8 cellular contexts compared by ENCODE assay signal in the genomic region with DNA sequence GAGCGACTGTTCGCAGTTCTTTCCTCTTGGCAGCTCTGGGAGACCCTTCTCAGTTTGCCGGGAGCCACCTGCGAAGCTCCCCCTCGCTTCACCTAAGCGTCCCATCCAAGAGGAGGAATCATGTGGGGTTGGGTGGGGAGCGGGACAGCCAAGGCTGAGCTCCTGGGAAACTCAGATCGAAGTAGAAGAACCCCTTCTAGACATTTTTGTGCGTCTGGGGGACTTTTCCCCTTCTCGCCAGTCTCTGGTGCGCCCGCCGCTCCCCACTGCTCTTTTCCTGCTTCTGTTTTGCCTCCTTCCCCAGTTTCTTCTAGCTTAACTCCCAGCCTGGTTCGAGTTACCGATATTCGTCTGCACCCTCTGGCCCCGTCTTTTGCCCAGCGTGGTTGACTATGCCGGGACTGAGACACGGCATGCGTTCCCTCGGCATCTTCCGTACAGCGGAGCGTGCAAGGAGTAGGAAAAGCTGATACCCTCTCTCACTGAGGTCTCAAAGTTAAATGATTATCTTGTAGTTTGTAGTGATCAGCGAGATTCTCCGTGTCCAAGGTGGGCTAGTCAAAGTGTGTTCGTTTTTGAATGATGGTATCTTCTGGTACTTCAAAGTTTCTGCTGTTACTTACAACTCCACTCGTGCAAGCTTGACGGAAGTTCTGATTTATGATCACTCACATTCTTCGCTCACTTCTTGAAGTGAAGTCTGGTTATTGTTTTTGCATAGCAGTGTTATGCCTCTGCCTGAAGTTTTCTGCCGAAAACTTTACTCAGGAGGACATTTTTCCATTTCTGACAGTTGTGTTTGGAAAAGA.
DNase-seq lines count a peak whose midpoint lies in the region; ATAC-seq and TF ChIP-seq lines count a peak whose summit lies in the region.

No MANE protein-coding gene starts in this region.

- peaks cover 36% of the 10 kb centered on the region for H3K4me1 Mint-ChIP-seq in nephron progenitor cell

- no peaks in the 10 kb centered on the region for H3K27me3 Mint-ChIP-seq in nephron progenitor cell (ENCODE audit: low read depth, poor library complexity)

- peak overlapping the region; percentile 95 to 97 for H3K27ac ChIP-seq in tibial artery

- H3K4me1 ChIP-seq in NT2/D1 (ENCODE audit: insufficient read depth, insufficient read length) (no peaks in the 10 kb centered on the region), tibial artery (peaks cover 0 to 43% (median 22%) of the 10 kb centered on the region in 4 donors)

- TF ChIP-seq CTCF in fibroblast of pulmonary artery (IDR thresholded peaks at IDR 0.05; ENCODE audit: low read length, missing control alignments) = no peak
- TF ChIP-seq CTCF in nephron progenitor cell (IDR thresholded peaks at IDR 0.05) = no peak
- TF ChIP-seq CTCF in tibial artery (IDR thresholded peaks at IDR 0.05) = no peak

- H3K27me3 ChIP-seq in NT2/D1 (ENCODE audit: insufficient read depth, insufficient read length) (no peaks in the 10 kb centered on the region), tibial artery (no peaks in the 10 kb centered on the region)

- H3K9me3 ChIP-seq in NT2/D1 (ENCODE audit: insufficient read depth, low read length) (no peaks in the 10 kb centered on the region), tibial artery (no peaks in the 10 kb centered on the region)

- DNase-seq in SHP77 (lab: John Stamatoyannopoulos, UW) = peak; percentile 3 to 11
- no peak for DNase-seq in SHP77 treated with DMSO at 0.1 percent for 48 hours (lab: John Stamatoyannopoulos, UW)
- no peak for DNase-seq in NT2/D1 (ENCODE audit: low read depth, low spot score)
- DNase-seq in activated T-helper 1 cell treated with anti-CD3 and anti-CD28 coated beads, Interleukin-2, amount 50 U/mL, for 16 hours (ENCODE audit: low read depth in 1 of 2, low spot score in 1 of 2) = peak; percentile 5 to 11
- DNase-seq in fibroblast of pulmonary artery (ENCODE audit: low read depth) = peak; percentile 55
- peak; percentile 50 for DNase-seq in nephron progenitor cell
- peak; percentile 48 to 68 for DNase-seq in tibial artery

- peak; percentile 8 for ATAC-seq in HG02981 (IDR thresholded peaks at IDR 0.05; ENCODE audit: unreplicated experiment)

- no peaks in the 10 kb centered on the region for H3K36me3 ChIP-seq in NT2/D1 (ENCODE audit: insufficient read depth, insufficient read length, low read length)
- no peaks in the 10 kb centered on the region for H3K36me3 ChIP-seq in tibial artery

- peak overlapping the region; percentile 99 for H3K4me3 Mint-ChIP-seq in nephron progenitor cell

- H3K9ac ChIP-seq in NT2/D1 (ENCODE audit: insufficient read length, low read depth) = peak overlapping the region; percentile 84

- H3K27ac Mint-ChIP-seq in nephron progenitor cell = peak overlapping the region; percentile 95

- no peaks in the 10 kb centered on the region for H3K9me3 Mint-ChIP-seq in nephron progenitor cell

- H3K4me3 ChIP-seq in NT2/D1 (ENCODE audit: insufficient read length, low read depth) = peak overlapping the region; percentile 87
- H3K4me3 ChIP-seq in fibroblast of pulmonary artery (replicated peaks; ENCODE audit: low read depth, low read length) = peak overlapping the region; percentile 94
- peak overlapping the region; percentile 85 to 91 for H3K4me3 ChIP-seq in tibial artery

- intact Hi-C loops in tibial artery (cut with DNase I; ENCODE audit: low total_unique reads) = no loop called here

- no peaks in the 10 kb centered on the region for H3K36me3 Mint-ChIP-seq in nephron progenitor cell (ENCODE audit: low read depth)

Comparison
In these comparisons a context has a peak if more than half of its experiments do, and no peak if none do; other contexts are left out.
1. DNase-seq: peak in SHP77 (2 of 2), activated T-helper 1 cell treated with anti-CD3 and anti-CD28 coated beads, Interleukin-2, amount 50 U/mL, for 16 hours (2 of 2), fibroblast of pulmonary artery (single experiment), nephron progenitor cell (single experiment) and tibial artery (2 of 2); none in SHP77 treated with DMSO at 0.1 percent for 48 hours (single experiment) and NT2/D1 (single experiment).
2. Peak in every context shown above with its lines, with median percentiles within 50 percentile points of each other: H3K4me3 ChIP-seq.